Comparison of ENCODE assay signal across 1 cellular context in the genomic region with DNA sequence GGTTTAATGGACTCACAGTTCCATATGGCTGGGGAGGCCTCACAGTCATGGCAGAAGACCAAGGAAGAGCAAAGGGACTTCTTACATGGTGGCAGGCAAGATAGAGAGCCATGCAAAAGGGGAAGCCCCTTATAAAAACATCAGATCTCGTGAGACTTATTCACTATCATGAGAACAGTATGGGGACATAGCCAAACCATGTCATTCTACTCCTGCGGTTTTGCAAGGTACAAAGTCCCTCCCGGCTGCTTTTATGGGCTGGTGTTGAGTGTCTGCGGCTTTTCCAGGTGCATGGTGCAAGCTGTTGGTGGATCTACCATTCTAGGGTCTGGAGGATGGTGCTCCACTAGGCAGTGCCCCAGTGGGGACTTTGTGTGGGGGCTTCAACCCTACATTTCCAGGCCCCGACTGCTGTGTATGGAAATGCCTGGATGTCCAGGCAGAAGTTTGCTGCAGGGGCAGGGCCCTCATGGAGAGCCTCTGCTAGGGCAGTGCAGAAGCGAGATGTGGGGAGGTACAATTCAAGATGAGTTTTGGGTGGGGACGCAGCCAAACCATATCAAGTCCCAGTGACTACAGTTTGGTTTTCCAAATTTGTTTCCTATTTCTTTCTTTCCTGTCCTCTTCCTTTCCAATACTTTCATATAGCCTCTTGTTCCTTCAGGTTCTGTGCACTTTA.
TF ChIP-seq lines count a peak whose summit lies in the region.

No MANE protein-coding gene starts in this region.

TF ChIP-seq in HepG2, 621 proteins besides CTCF, POLR2A, EP300 and RAD21 (continued from another document and continues in another):
- 0 out of 2 replicates have a peak, but pooled peaks have one; percentile 66 for TF ChIP-seq ZNF180 (CRISPR knock-in tag; IDR thresholded peaks at IDR 0.05; ENCODE audit: borderline replicate concordance, low read depth)
- TF ChIP-seq TBX2 (CRISPR knock-in tag; IDR thresholded peaks at IDR 0.05; ENCODE audit: borderline replicate concordance): peak; percentile 52
- peak; percentile 41; the same call in 1 of the 2 replicates for TF ChIP-seq MYNN (CRISPR knock-in tag; IDR thresholded peaks at IDR 0.05; ENCODE audit: low read depth)
- TF ChIP-seq, protein P1, sequence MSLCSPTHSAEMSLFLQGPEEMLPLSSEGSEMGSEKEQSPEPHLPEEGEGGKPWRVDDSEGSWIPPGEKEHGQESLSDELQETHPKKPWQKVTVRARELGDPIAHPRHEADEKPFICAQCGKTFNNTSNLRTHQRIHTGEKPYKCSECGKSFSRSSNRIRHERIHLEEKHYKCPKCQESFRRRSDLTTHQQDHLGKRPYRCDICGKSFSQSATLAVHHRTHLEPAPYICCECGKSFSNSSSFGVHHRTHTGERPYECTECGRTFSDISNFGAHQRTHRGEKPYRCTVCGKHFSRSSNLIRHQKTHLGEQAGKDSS (CRISPR knock-in tag; IDR thresholded peaks at IDR 0.05; ENCODE audit: borderline replicate concordance, low read depth): peak; percentile 51; the same call in 1 of the 2 replicates
- TF ChIP-seq POGZ (CRISPR knock-in tag; IDR thresholded peaks at IDR 0.05): peak; percentile 95
- peak; percentile 47; the same call in 1 of the 2 replicates for TF ChIP-seq RBFOX2 (IDR thresholded peaks at IDR 0.05; ENCODE audit: low read depth, low read length)
- TF ChIP-seq ZNF337 (CRISPR knock-in tag; IDR thresholded peaks at IDR 0.05; ENCODE audit: borderline replicate concordance, low read depth): peak; percentile 86
- TF ChIP-seq TFDP2 (CRISPR knock-in tag; IDR thresholded peaks at IDR 0.05): peak; percentile 37
- TF ChIP-seq ZNF577 (CRISPR knock-in tag; IDR thresholded peaks at IDR 0.05; ENCODE audit: borderline replicate concordance, low read depth): 0 out of 2 replicates have a peak, but pooled peaks have one; percentile 4
- TF ChIP-seq HMG20B (CRISPR knock-in tag; conservative IDR thresholded peaks at IDR 0.05): peak; percentile 90
- TF ChIP-seq ZNF740 (CRISPR knock-in tag; IDR thresholded peaks at IDR 0.05): peak; percentile 58; the same call in 1 of the 2 replicates
- TF ChIP-seq, protein P2, sequence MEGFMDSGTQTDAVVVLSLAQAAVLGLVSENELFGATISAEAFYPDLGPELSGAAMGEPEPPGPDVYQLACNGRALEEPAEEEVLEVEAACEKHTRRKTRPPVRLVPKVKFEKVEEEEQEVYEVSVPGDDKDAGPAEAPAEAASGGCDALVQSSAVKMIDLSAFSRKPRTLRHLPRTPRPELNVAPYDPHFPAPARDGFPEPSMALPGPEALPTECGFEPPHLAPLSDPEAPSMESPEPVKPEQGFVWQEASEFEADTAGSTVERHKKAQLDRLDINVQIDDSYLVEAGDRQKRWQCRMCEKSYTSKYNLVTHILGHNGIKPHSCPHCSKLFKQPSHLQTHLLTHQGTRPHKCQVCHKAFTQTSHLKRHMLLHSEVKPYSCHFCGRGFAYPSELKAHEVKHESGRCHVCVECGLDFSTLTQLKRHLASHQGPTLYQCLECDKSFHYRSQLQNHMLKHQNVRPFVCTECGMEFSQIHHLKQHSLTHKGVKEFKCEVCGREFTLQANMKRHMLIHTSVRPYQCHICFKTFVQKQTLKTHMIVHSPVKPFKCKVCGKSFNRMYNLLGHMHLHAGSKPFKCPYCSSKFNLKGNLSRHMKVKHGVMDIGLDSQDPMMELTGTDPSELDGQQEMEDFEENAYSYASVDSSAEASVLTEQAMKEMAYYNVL (CRISPR knock-in tag; IDR thresholded peaks at IDR 0.05; ENCODE audit: borderline replicate concordance): peak; percentile 81
- TF ChIP-seq RXRB (CRISPR knock-in tag; IDR thresholded peaks at IDR 0.05; ENCODE audit: borderline replicate concordance): peak; percentile 62; the same call in 1 of the 2 replicates
- TF ChIP-seq ZNF772 (CRISPR knock-in tag; IDR thresholded peaks at IDR 0.05): peak; percentile 68; the same call in 1 of the 2 replicates
- peak; percentile 81 for TF ChIP-seq SAP130 (CRISPR knock-in tag; IDR thresholded peaks at IDR 0.05; ENCODE audit: low read depth)
- 0 out of 2 replicates have a peak, but pooled peaks have one; percentile 60 for TF ChIP-seq KLF9 (CRISPR knock-in tag; IDR thresholded peaks at IDR 0.05; ENCODE audit: low read depth)
- peak; percentile 59; the same call in 1 of the 2 replicates for TF ChIP-seq KAT7 (CRISPR knock-in tag; IDR thresholded peaks at IDR 0.05; ENCODE audit: borderline replicate concordance)
- TF ChIP-seq KDM3A (CRISPR knock-in tag; IDR thresholded peaks at IDR 0.05; ENCODE audit: low read depth): peak; percentile 88; the same call in 1 of the 2 replicates
- TF ChIP-seq RCOR2 (CRISPR knock-in tag; IDR thresholded peaks at IDR 0.05): peak; percentile 34; the same call in 1 of the 2 replicates
- peak; percentile 100 for TF ChIP-seq CBFB (CRISPR knock-in tag; IDR thresholded peaks at IDR 0.05)
- TF ChIP-seq ZNF773 (CRISPR knock-in tag; IDR thresholded peaks at IDR 0.05; ENCODE audit: borderline replicate concordance): peak; percentile 72; the same call in 1 of the 2 replicates
- peak; percentile 65; the same call in 1 of the 2 replicates for TF ChIP-seq ZNF335 (CRISPR knock-in tag; IDR thresholded peaks at IDR 0.05)
- peak; percentile 74; the same call in 1 of the 2 replicates for TF ChIP-seq YEATS4 (CRISPR knock-in tag; IDR thresholded peaks at IDR 0.05; ENCODE audit: borderline replicate concordance)
- TF ChIP-seq, protein P3, sequence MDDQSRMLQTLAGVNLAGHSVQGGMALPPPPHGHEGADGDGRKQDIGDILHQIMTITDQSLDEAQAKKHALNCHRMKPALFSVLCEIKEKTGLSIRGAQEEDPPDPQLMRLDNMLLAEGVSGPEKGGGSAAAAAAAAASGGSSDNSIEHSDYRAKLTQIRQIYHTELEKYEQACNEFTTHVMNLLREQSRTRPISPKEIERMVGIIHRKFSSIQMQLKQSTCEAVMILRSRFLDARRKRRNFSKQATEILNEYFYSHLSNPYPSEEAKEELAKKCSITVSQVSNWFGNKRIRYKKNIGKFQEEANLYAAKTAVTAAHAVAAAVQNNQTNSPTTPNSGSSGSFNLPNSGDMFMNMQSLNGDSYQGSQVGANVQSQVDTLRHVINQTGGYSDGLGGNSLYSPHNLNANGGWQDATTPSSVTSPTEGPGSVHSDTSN (CRISPR knock-in tag; IDR thresholded peaks at IDR 0.05; ENCODE audit: borderline replicate concordance): 0 out of 2 replicates have a peak, but pooled peaks have one; percentile 23
- peak; percentile 53; the same call in 1 of the 2 replicates for TF ChIP-seq NKX3-1 (CRISPR knock-in tag; IDR thresholded peaks at IDR 0.05)
- TF ChIP-seq, protein P4, sequence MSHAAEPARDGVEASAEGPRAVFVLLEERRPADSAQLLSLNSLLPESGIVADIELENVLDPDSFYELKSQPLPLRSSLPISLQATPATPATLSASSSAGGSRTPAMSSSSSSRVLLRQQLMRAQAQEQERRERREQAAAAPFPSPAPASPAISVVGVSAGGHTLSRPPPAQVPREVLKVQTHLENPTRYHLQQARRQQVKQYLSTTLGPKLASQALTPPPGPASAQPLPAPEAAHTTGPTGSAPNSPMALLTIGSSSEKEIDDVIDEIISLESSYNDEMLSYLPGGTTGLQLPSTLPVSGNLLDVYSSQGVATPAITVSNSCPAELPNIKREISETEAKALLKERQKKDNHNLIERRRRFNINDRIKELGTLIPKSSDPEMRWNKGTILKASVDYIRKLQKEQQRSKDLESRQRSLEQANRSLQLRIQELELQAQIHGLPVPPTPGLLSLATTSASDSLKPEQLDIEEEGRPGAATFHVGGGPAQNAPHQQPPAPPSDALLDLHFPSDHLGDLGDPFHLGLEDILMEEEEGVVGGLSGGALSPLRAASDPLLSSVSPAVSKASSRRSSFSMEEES (CRISPR knock-in tag; IDR thresholded peaks at IDR 0.05): peak; percentile 82
- TF ChIP-seq, protein P5, sequence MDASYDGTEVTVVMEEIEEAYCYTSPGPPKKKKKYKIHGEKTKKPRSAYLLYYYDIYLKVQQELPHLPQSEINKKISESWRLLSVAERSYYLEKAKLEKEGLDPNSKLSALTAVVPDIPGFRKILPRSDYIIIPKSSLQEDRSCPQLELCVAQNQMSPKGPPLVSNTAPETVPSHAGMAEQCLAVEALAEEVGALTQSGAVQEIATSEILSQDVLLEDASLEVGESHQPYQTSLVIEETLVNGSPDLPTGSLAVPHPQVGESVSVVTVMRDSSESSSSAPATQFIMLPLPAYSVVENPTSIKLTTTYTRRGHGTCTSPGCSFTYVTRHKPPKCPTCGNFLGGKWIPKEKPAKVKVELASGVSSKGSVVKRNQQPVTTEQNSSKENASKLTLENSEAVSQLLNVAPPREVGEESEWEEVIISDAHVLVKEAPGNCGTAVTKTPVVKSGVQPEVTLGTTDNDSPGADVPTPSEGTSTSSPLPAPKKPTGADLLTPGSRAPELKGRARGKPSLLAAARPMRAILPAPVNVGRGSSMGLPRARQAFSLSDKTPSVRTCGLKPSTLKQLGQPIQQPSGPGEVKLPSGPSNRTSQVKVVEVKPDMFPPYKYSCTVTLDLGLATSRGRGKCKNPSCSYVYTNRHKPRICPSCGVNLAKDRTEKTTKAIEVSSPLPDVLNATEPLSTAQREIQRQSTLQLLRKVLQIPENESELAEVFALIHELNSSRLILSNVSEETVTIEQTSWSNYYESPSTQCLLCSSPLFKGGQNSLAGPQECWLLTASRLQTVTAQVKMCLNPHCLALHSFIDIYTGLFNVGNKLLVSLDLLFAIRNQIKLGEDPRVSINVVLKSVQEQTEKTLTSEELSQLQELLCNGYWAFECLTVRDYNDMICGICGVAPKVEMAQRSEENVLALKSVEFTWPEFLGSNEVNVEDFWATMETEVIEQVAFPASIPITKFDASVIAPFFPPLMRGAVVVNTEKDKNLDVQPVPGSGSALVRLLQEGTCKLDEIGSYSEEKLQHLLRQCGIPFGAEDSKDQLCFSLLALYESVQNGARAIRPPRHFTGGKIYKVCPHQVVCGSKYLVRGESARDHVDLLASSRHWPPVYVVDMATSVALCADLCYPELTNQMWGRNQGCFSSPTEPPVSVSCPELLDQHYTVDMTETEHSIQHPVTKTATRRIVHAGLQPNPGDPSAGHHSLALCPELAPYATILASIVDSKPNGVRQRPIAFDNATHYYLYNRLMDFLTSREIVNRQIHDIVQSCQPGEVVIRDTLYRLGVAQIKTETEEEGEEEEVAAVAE (CRISPR knock-in tag; IDR thresholded peaks at IDR 0.05; ENCODE audit: borderline replicate concordance): peak; percentile 77; the same call in 1 of the 2 replicates
- TF ChIP-seq IKZF5 (CRISPR knock-in tag; IDR thresholded peaks at IDR 0.05): peak; percentile 84
- TF ChIP-seq RBM39 (IDR thresholded peaks at IDR 0.05; ENCODE audit: low read depth, low read length, poor library complexity, severe bottlenecking): peak; percentile 56
- TF ChIP-seq MXD3 (CRISPR knock-in tag; IDR thresholded peaks at IDR 0.05): peak; percentile 65; the same call in 1 of the 2 replicates
- TF ChIP-seq ZNF274 (CRISPR knock-in tag; IDR thresholded peaks at IDR 0.05): peak; percentile 78; the same call in 1 of the 2 replicates
- peak; percentile 87 for TF ChIP-seq TCF7 (IDR thresholded peaks at IDR 0.05; ENCODE audit: low read depth)
- TF ChIP-seq, protein P6, sequence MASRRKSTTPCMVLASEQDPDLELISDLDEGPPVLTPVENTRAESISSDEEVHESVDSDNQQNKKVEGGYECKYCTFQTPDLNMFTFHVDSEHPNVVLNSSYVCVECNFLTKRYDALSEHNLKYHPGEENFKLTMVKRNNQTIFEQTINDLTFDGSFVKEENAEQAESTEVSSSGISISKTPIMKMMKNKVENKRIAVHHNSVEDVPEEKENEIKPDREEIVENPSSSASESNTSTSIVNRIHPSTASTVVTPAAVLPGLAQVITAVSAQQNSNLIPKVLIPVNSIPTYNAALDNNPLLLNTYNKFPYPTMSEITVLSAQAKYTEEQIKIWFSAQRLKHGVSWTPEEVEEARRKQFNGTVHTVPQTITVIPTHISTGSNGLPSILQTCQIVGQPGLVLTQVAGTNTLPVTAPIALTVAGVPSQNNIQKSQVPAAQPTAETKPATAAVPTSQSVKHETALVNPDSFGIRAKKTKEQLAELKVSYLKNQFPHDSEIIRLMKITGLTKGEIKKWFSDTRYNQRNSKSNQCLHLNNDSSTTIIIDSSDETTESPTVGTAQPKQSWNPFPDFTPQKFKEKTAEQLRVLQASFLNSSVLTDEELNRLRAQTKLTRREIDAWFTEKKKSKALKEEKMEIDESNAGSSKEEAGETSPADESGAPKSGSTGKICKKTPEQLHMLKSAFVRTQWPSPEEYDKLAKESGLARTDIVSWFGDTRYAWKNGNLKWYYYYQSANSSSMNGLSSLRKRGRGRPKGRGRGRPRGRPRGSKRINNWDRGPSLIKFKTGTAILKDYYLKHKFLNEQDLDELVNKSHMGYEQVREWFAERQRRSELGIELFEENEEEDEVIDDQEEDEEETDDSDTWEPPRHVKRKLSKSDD (CRISPR knock-in tag; IDR thresholded peaks at IDR 0.05; ENCODE audit: low read depth): peak; percentile 66; the same call in 1 of the 2 replicates
- peak; percentile 96 for TF ChIP-seq CHD4 (IDR thresholded peaks at IDR 0.05; ENCODE audit: borderline replicate concordance, low read length)
